22 cellular contexts compared by ENCODE assay signal in the genomic region with DNA sequence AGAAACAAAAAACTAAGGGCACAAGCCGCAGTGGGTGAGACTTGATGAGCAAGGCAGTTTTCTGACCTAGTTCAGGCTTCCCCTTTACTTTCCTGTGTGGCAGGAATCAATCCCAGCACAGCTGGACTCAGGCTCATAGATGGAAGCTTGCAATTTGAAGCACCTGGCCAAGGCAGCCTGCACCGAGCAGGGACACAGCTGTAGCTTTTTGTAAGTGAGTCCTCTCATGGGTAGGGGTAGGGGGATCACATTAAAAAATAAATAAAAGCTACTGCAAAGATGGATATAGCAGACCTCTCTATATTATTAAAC.
DNase-seq lines count a peak whose midpoint lies in the region; TF ChIP-seq lines count a peak whose summit lies in the region.
"Had no signal": no experiment of that assay in that cellular context is flagged by ENCODE, and none has a peak within 500 bp of the region (broad histone marks: within the 10 kb centered on the region; RNA-seq: fewer than 3 reads in every experiment).

No MANE protein-coding gene starts in this region.

- H3K4me3 ChIP-seq in BLaER1 = no peak overlapping the region
- no peak overlapping the region for H3K4me3 ChIP-seq in HUES48 (ENCODE audit: low read depth, low read length)
- H3K4me3 ChIP-seq: ascending aorta, HAP-1, pancreas, right lobe of liver, SK-N-MC had no signal

- H3K27me3 ChIP-seq in BLaER1 (no peaks in the 10 kb centered on the region), HUES48 (ENCODE audit: control insufficient read depth, insufficient read depth, low read length) (no peaks in the 10 kb centered on the region)
- H3K27me3 ChIP-seq: ascending aorta, pancreas, right lobe of liver had no signal

- peaks cover 2% of the 10 kb centered on the region for H3K27me3 Mint-ChIP-seq in nephron (ENCODE audit: low read depth)
- H3K27me3 Mint-ChIP-seq: activated naive CD8-positive, alpha-beta T cell had no signal

- H3K4me2 ChIP-seq in BLaER1 = peak overlapping the region; percentile 61

- H3K36me3 ChIP-seq in BLaER1 (no peaks in the 10 kb centered on the region), HUES48 (ENCODE audit: control insufficient read depth, insufficient read depth, low read length) (no peaks in the 10 kb centered on the region)
- H3K36me3 ChIP-seq: ascending aorta, HAP-1, pancreas, right lobe of liver had no signal

- peak overlapping the region; percentile 59 to 91 (median 90) for H3K27ac Mint-ChIP-seq in nephron
- H3K27ac Mint-ChIP-seq: activated naive CD8-positive, alpha-beta T cell; activated T-helper 2 cell treated with anti-CD3 and anti-CD28 coated beads, Interferon-gamma antibody, Interleukin-2, Interleukin-4, amounts not matched to agents 10 μg/mL and 5 μg/mL and 100 μg/mL, durations not matched to agents 14 hours and 24 hours and 36 hours; naive thymus-derived CD8-positive, alpha-beta T cell; T-helper 1 cell treated with Interleukin-12 subunit alpha and Interleukin-12 subunit beta and Interleukin-4 antibody, amounts not matched to agents 30 μg/mL and 1 μg/mL, for 36 hours had no signal

- peaks cover 27% of the 10 kb centered on the region for H3K4me1 ChIP-seq in BLaER1
- peaks cover 78% of the 10 kb centered on the region for H3K4me1 ChIP-seq in HUES48 (ENCODE audit: control insufficient read depth, insufficient read depth, low read length)
- H3K4me1 ChIP-seq: ascending aorta, pancreas had no signal

- no peak for DNase-seq in T-helper 9 cell
- no peak for DNase-seq in ACHN
- DNase-seq in HuH-7 (ENCODE audit: low spot score) = no peak
- no peak for DNase-seq in NCI-H2029 (lab: John Stamatoyannopoulos, UW)
- DNase-seq: left cardiac atrium; naive thymus-derived CD8-positive, alpha-beta T cell; NCI-H1417 treated with DMSO at 0.1 percent for 48 hours; NCI-H526 treated with DMSO at 0.1 percent for 48 hours; pancreas; right lobe of liver; stimulated activated naive CD4-positive, alpha-beta T cell treated with Interleukin-2 at 50 U/mL for 16 hours had no signal

- H3K9ac ChIP-seq in BLaER1 = no peak overlapping the region; the same call in 1 of the 2 replicates
- peak overlapping the region; percentile 19 for H3K9ac ChIP-seq in HUES48 (ENCODE audit: low read depth, low read length)

- H3K4me3 Mint-ChIP-seq in nephron = no peak overlapping the region
- H3K4me3 Mint-ChIP-seq: activated naive CD8-positive, alpha-beta T cell; naive thymus-derived CD8-positive, alpha-beta T cell; T-helper 1 cell treated with Interleukin-12 subunit alpha and Interleukin-12 subunit beta and Interleukin-4 antibody, amounts not matched to agents 30 μg/mL and 1 μg/mL, for 36 hours had no signal

- in situ Hi-C loops in ACHN (cut with HindIII; ENCODE audit: low pct_ligation_motif_present, low pct_unique_long_range_greater_than_20kb, low sequenced_read_pairs) = no loop called here

- TF ChIP-seq CTCF in VCaP (conservative IDR thresholded peaks at IDR 0.05) (no peak), nephron (IDR thresholded peaks at IDR 0.05; ENCODE audit: unreplicated experiment in 3 of 3) (no peak)

- H3K36me3 Mint-ChIP-seq in nephron (ENCODE audit: low read depth) = no peaks in the 10 kb centered on the region
- H3K36me3 Mint-ChIP-seq: activated naive CD8-positive, alpha-beta T cell; naive thymus-derived CD8-positive, alpha-beta T cell had no signal

- no peaks in the 10 kb centered on the region for H3K9me3 ChIP-seq in BLaER1
- no peaks in the 10 kb centered on the region for H3K9me3 ChIP-seq in HUES48 (ENCODE audit: control insufficient read depth, insufficient read depth, low read length)
- H3K9me3 ChIP-seq: ascending aorta, HAP-1, pancreas, right lobe of liver had no signal

- no peaks in the 10 kb centered on the region for H4K20me1 ChIP-seq in BLaER1

- H3K9me3 Mint-ChIP-seq in nephron = no peaks in the 10 kb centered on the region
- H3K9me3 Mint-ChIP-seq: activated T-helper 2 cell treated with anti-CD3 and anti-CD28 coated beads, Interferon-gamma antibody, Interleukin-2, Interleukin-4, amounts not matched to agents 10 μg/mL and 5 μg/mL and 100 μg/mL, durations not matched to agents 14 hours and 24 hours and 36 hours; T-helper 1 cell treated with Interleukin-12 subunit alpha and Interleukin-12 subunit beta and Interleukin-4 antibody, amounts not matched to agents 30 μg/mL and 1 μg/mL, for 36 hours had no signal

- H3K4me1 Mint-ChIP-seq in nephron = peaks cover 22% of the 10 kb centered on the region
- H3K4me1 Mint-ChIP-seq: naive thymus-derived CD8-positive, alpha-beta T cell had no signal

- peak overlapping the region; percentile 52; the same call in 1 of the 2 replicates for H3K27ac ChIP-seq in BLaER1
- H3K27ac ChIP-seq in HUES48 (ENCODE audit: low read depth, low read length) = peak overlapping the region; percentile 95
- H3K27ac ChIP-seq in VCaP = peak overlapping the region; percentile 28
- H3K27ac ChIP-seq: pancreas, right lobe of liver, RWPE1, SK-N-MC had no signal

Comparison
In these comparisons a context has a peak if more than half of its experiments do, and no peak if none do; other contexts are left out.
1. H3K27ac ChIP-seq: peak in every context shown above with its lines; median percentile 95 in HUES48; 52 in BLaER1; 28 in VCaP.